Comparison of ENCODE assay signal across 1 cellular context in genomic region chr20:24572140-24572539, GRCh38.
TF ChIP-seq lines count a peak whose summit lies in the region.

No MANE protein-coding gene starts in this region.

TF ChIP-seq in GM23338, 12 proteins besides CTCF, POLR2A, EP300 and RAD21 (continued from another document):
- TF ChIP-seq ZNF462 (CRISPR knock-in tag; IDR thresholded peaks at IDR 0.05) (no peak), ZNF331 (CRISPR knock-in tag; IDR thresholded peaks at IDR 0.05; ENCODE audit: low read depth) (no peak), STAT1 (IDR thresholded peaks at IDR 0.05; ENCODE audit: unreplicated experiment) (no peak), EZH2phosphoT487 (IDR thresholded peaks at IDR 0.05; ENCODE audit: unreplicated experiment) (no peak)
TF ChIP-seq in GM23338: peak in this region for 0.
